1 cellular context compared by ENCODE assay signal in genomic region chr13:38941353-38941945, GRCh38.
TF ChIP-seq lines count a peak whose summit lies in the region.

No MANE protein-coding gene starts in this region.

TF ChIP-seq in GM23338, 12 proteins besides CTCF, POLR2A, EP300 and RAD21 (continued from another document):
- TF ChIP-seq REST (IDR thresholded peaks at IDR 0.05; ENCODE audit: unreplicated experiment), result no peak
- TF ChIP-seq ZNF462 (CRISPR knock-in tag; IDR thresholded peaks at IDR 0.05), result no peak
- TF ChIP-seq POLR2AphosphoS5 (IDR thresholded peaks at IDR 0.05; ENCODE audit: low read depth), result no peak
